Comparison of ENCODE assay signal across 1 cellular context in the genomic region with DNA sequence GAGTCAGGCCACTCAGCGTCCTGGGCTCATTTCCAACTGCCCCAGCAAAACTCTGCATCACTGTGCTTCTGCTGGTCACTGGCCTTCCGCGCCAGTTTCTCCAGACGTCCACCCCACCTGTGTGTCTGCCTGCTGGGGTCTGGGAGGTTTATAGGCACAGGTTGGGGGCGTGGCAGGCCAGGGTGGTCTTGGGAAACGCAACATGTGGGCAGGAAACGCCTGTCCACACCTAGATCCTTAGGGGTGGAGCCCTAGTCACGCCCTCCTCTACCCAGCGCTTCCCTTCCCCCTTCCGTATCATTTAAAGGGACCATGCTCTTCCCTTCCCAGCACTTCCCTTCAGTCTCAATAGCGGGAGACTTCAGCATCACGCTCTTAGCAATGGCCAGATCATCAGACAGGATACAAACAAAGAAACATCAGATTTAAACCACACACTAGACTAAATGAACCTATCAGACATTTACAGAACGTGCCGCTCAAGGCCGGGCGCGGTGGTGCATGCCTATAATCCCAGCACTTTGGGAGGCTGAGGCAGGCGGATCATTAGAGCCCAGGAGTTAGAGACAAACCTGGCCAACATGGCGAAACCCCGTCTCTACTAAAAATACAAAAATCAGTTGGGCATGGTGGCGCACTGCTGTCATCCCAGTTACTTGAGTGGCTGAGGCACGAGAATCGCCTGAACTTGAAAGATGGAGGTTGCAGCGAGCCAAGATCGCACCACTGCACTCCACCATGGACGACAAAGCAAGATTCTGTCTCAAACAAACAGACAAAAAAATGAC.
TF ChIP-seq lines count a peak whose summit lies in the region.

No MANE protein-coding gene starts in this region.

TF ChIP-seq in K562, 482 proteins besides CTCF, POLR2A, EP300 and RAD21 (continued from another document and continues in another):
- no peak for TF ChIP-seq ZBTB12 (CRISPR knock-in tag; IDR thresholded peaks at IDR 0.05)
- no peak for TF ChIP-seq ZNF23 (CRISPR knock-in tag; IDR thresholded peaks at IDR 0.05)
- TF ChIP-seq PURB (CRISPR knock-in tag; IDR thresholded peaks at IDR 0.05; ENCODE audit: low read depth), result no peak
- TF ChIP-seq ELF1 (tag; IDR thresholded peaks at IDR 0.05), result no peak
- no peak for TF ChIP-seq HOXB6 (CRISPR knock-in tag; IDR thresholded peaks at IDR 0.05; ENCODE audit: borderline replicate concordance)
- TF ChIP-seq UBTF (IDR thresholded peaks at IDR 0.05; ENCODE audit: borderline replicate concordance in 1 of 2, low read depth in 2 of 2, low read length in 2 of 2), result no peak
- peak; percentile 63; the same call in 1 of the 2 replicates for TF ChIP-seq NCOA1 (IDR thresholded peaks at IDR 0.05; ENCODE audit: low read depth)
- TF ChIP-seq RBM17 (IDR thresholded peaks at IDR 0.05; ENCODE audit: borderline replicate concordance, low read depth, low read length), result no peak
- TF ChIP-seq MITF (IDR thresholded peaks at IDR 0.05), result no peak
- peak; percentile 65 for TF ChIP-seq SMAD4 (CRISPR knock-in tag; conservative IDR thresholded peaks at IDR 0.05)
- no peak for TF ChIP-seq GABPA (tag; conservative IDR thresholded peaks at IDR 0.05; ENCODE audit: low read depth)
- no peak for TF ChIP-seq CBX2 (IDR thresholded peaks at IDR 0.05; ENCODE audit: insufficient read depth, low read length, poor library complexity, severe bottlenecking)
- peak; percentile 95 for TF ChIP-seq POLR2AphosphoS5 (IDR thresholded peaks at IDR 0.05; ENCODE audit: control insufficient read depth, insufficient read depth, low read depth, low read length)
- no peak for TF ChIP-seq HDAC3 (IDR thresholded peaks at IDR 0.05; ENCODE audit: borderline replicate concordance, partially characterized antibody)
- peak; percentile 56; the same call in 1 of the 2 replicates for TF ChIP-seq ARID1B (IDR thresholded peaks at IDR 0.05)
- TF ChIP-seq COPS2 (conservative IDR thresholded peaks at IDR 0.05), result no peak
- TF ChIP-seq, protein P1, sequence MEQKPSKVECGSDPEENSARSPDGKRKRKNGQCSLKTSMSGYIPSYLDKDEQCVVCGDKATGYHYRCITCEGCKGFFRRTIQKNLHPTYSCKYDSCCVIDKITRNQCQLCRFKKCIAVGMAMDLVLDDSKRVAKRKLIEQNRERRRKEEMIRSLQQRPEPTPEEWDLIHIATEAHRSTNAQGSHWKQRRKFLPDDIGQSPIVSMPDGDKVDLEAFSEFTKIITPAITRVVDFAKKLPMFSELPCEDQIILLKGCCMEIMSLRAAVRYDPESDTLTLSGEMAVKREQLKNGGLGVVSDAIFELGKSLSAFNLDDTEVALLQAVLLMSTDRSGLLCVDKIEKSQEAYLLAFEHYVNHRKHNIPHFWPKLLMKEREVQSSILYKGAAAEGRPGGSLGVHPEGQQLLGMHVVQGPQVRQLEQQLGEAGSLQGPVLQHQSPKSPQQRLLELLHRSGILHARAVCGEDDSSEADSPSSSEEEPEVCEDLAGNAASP (IDR thresholded peaks at IDR 0.05), result no peak
- no peak for TF ChIP-seq THAP7 (CRISPR knock-in tag; IDR thresholded peaks at IDR 0.05)
- no peak for TF ChIP-seq XRCC3 (IDR thresholded peaks at IDR 0.05)
- peak; percentile 95 for TF ChIP-seq TBP (optimal IDR thresholded peaks at IDR 0.05; ENCODE audit: low read depth, low read length)
- no peak for TF ChIP-seq ZNF644 (tag; IDR thresholded peaks at IDR 0.05; ENCODE audit: low read depth)
- TF ChIP-seq TAL1 (IDR thresholded peaks at IDR 0.05), result no peak
- no peak for TF ChIP-seq ZNF583 (CRISPR knock-in tag; IDR thresholded peaks at IDR 0.05)
- no peak for TF ChIP-seq XRCC4 (IDR thresholded peaks at IDR 0.05; ENCODE audit: extremely low read depth, insufficient read depth, insufficient read length)
- no peak for TF ChIP-seq ZNF146 (CRISPR knock-in tag; IDR thresholded peaks at IDR 0.05; ENCODE audit: unreplicated experiment)
- no peak for TF ChIP-seq DNMT1 (IDR thresholded peaks at IDR 0.05)
- no peak for TF ChIP-seq PHF21A (IDR thresholded peaks at IDR 0.05; ENCODE audit: borderline replicate concordance, low read depth)
- TF ChIP-seq NFYB (IDR thresholded peaks at IDR 0.05; ENCODE audit: extremely low read depth, insufficient read length), result no peak
- TF ChIP-seq ZNF696 (CRISPR knock-in tag; conservative IDR thresholded peaks at IDR 0.05), result no peak
- no peak for TF ChIP-seq ZFPM2 (CRISPR knock-in tag; IDR thresholded peaks at IDR 0.05)
- TF ChIP-seq ZNF436 (CRISPR knock-in tag; IDR thresholded peaks at IDR 0.05), result peak; percentile 45; the same call in 1 of the 2 replicates
- no peak for TF ChIP-seq STAT5A (IDR thresholded peaks at IDR 0.05; ENCODE audit: borderline replicate concordance, low read length)
- no peak for TF ChIP-seq HNRNPK (IDR thresholded peaks at IDR 0.05; ENCODE audit: low read depth, low read length, poor library complexity, severe bottlenecking)
- TF ChIP-seq ZNF778 (CRISPR knock-in tag; IDR thresholded peaks at IDR 0.05), result no peak
- peak; percentile 50; the same call in 1 of the 2 replicates for TF ChIP-seq TRIM28 (IDR thresholded peaks at IDR 0.05)
- peak; percentile 50; the same call in 1 of the 2 replicates for TF ChIP-seq MYNN (IDR thresholded peaks at IDR 0.05)
- TF ChIP-seq MYNN (CRISPR knock-in tag; IDR thresholded peaks at IDR 0.05), result no peak
- TF ChIP-seq HLTF (IDR thresholded peaks at IDR 0.05), result peak; percentile 63
- TF ChIP-seq HNRNPH1 (optimal IDR thresholded peaks at IDR 0.05; ENCODE audit: low read depth, low read length), result no peak
- TF ChIP-seq SMARCA4 (IDR thresholded peaks at IDR 0.05), result peak; percentile 37; the same call in 1 of the 2 replicates
- no peak for TF ChIP-seq CEBPG (CRISPR knock-in tag; IDR thresholded peaks at IDR 0.05)
- TF ChIP-seq CEBPG (tag; conservative IDR thresholded peaks at IDR 0.05 in 1 of 2, IDR thresholded peaks at IDR 0.05 in 1 of 2), result no peak
- TF ChIP-seq POLR3G (IDR thresholded peaks at IDR 0.05; ENCODE audit: extremely low read depth, insufficient read length, insufficient replicate concordance), result no peak
- TF ChIP-seq NCOA4 (IDR thresholded peaks at IDR 0.05; ENCODE audit: partially characterized antibody), result no peak
- TF ChIP-seq ZNF444 (CRISPR knock-in tag; IDR thresholded peaks at IDR 0.05), result no peak
- TF ChIP-seq ADNP (tag; IDR thresholded peaks at IDR 0.05), result no peak
- no peak for TF ChIP-seq ELK1 (CRISPR knock-in tag; IDR thresholded peaks at IDR 0.05)
- no peak for TF ChIP-seq U2AF1 (optimal IDR thresholded peaks at IDR 0.05; ENCODE audit: low read depth, low read length)
- TF ChIP-seq ETV1 (tag; conservative IDR thresholded peaks at IDR 0.05; ENCODE audit: low read depth), result peak; percentile 28; the same call in 1 of the 2 replicates
- peak; percentile 36; the same call in 1 of the 2 replicates for TF ChIP-seq ZNF76 (CRISPR knock-in tag; IDR thresholded peaks at IDR 0.05; ENCODE audit: borderline replicate concordance)
- peak; percentile 98 for TF ChIP-seq KLF13 (tag; IDR thresholded peaks at IDR 0.05; ENCODE audit: borderline replicate concordance, low read depth)
- TF ChIP-seq GABPB2 (CRISPR knock-in tag; conservative IDR thresholded peaks at IDR 0.05), result no peak
- TF ChIP-seq DEAF1 (CRISPR knock-in tag; IDR thresholded peaks at IDR 0.05), result no peak
- peak; percentile 83 for TF ChIP-seq HMBOX1 (IDR thresholded peaks at IDR 0.05)
- no peak for TF ChIP-seq RBM15 (IDR thresholded peaks at IDR 0.05; ENCODE audit: insufficient read depth, low read length)
- TF ChIP-seq, protein P2, sequence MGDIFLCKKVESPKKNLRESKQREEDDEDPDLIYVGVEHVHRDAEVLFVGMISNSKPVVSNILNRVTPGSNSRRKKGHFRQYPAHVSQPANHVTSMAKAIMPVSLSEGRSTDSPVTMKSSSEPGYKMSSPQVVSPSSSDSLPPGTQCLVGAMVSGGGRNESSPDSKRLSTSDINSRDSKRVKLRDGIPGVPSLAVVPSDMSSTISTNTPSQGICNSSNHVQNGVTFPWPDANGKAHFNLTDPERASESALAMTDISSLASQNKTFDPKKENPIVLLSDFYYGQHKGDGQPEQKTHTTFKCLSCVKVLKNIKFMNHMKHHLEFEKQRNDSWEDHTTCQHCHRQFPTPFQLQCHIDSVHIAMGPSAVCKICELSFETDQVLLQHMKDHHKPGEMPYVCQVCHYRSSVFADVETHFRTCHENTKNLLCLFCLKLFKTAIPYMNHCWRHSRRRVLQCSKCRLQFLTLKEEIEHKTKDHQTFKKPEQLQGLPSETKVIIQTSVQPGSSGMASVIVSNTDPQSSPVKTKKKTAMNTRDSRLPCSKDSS (IDR thresholded peaks at IDR 0.05; ENCODE audit: low read depth, partially characterized antibody), result no peak
- TF ChIP-seq PKNOX1 (IDR thresholded peaks at IDR 0.05), result peak; percentile 3; the same call in 1 of the 2 replicates
- TF ChIP-seq STAT5B (CRISPR knock-in tag; IDR thresholded peaks at IDR 0.05), result no peak
